34 cellular contexts compared by ENCODE assay signal in genomic region chr15:29074045-29074444, GRCh38.
DNase-seq lines count a peak whose midpoint lies in the region; ATAC-seq, FAIRE-seq and TF ChIP-seq lines count a peak whose summit lies in the region.
"Had no signal": no experiment of that assay in that cellular context is flagged by ENCODE, and none has a peak within 500 bp of the region (broad histone marks: within the 10 kb centered on the region; RNA-seq: fewer than 3 reads in every experiment).

No MANE protein-coding gene starts in this region.

- 28% methylated on average over 4 of the region's 4 CpGs for WGBS in HepG2 (ENCODE audit: low lambda C conversion rate)
- 83% methylated on average over 4 of the region's 4 CpGs for WGBS in testis, 2 donors

- FAIRE-seq in astrocyte (lab: Jason Lieb, UNC), result no peak
- no peak for FAIRE-seq in HepG2 (lab: Jason Lieb, UNC)
- FAIRE-seq: A204.1 had no signal

- H3K4me1 Mint-ChIP-seq in astrocyte (ENCODE audit: low read depth, unreplicated experiment), result peaks cover 7% of the 10 kb centered on the region
- H3K4me1 Mint-ChIP-seq: CD14-positive monocyte, memory B cell had no signal

- no peaks in the 10 kb centered on the region for H3K27me3 ChIP-seq in astrocyte (ENCODE audit: insufficient read depth, low read length)
- H3K27me3 ChIP-seq in HepG2 (ENCODE audit: control insufficient read depth in 1 of 2, insufficient read depth in 2 of 2, low read length in 2 of 2), result no peaks in the 10 kb centered on the region; a peak in 1 of 5 replicates
- no peaks in the 10 kb centered on the region for H3K27me3 ChIP-seq in testis
- H3K27me3 ChIP-seq: ascending aorta, SJSA1, upper lobe of left lung had no signal

- H3K36me3 ChIP-seq in astrocyte (ENCODE audit: insufficient read depth, low read length) (no peaks in the 10 kb centered on the region), HepG2 (replicated peaks in 1 of 2; ENCODE audit: control insufficient read depth in 1 of 2, insufficient read depth in 2 of 2, low read length in 2 of 2) (no peaks in the 10 kb centered on the region), testis (ENCODE audit: low read depth, missing control alignments) (no peaks in the 10 kb centered on the region)
- H3K36me3 ChIP-seq: ascending aorta, SJSA1, upper lobe of left lung, WERI-Rb-1 had no signal

- peaks cover 3% of the 10 kb centered on the region for H4K20me1 ChIP-seq in astrocyte (ENCODE audit: insufficient read depth, low read length)
- no peaks in the 10 kb centered on the region for H4K20me1 ChIP-seq in HepG2 (ENCODE audit: insufficient read depth, low read length)

- no peak for TF ChIP-seq CTCF in astrocyte (IDR thresholded peaks at IDR 0.05; ENCODE audit: insufficient read depth, low read depth, low read length)
- TF ChIP-seq CTCF in fibroblast of pulmonary artery (IDR thresholded peaks at IDR 0.05; ENCODE audit: low read length, missing control alignments), result no peak
- no peak for TF ChIP-seq CTCF in HepG2 (CRISPR knock-in tag; IDR thresholded peaks at IDR 0.05)
- no peak for TF ChIP-seq CTCF in testis (IDR thresholded peaks at IDR 0.05)

- ATAC-seq in HepG2, result no peak
- ATAC-seq: HCT116 had no signal

- H3K4me2 ChIP-seq in astrocyte (ENCODE audit: low read length) (no peak overlapping the region), HepG2 (ENCODE audit: low read depth, low read length) (no peak overlapping the region)

- H3K27ac ChIP-seq in astrocyte (ENCODE audit: low read depth, low read length) (no peak overlapping the region), HepG2 (ENCODE audit: extremely low read length, insufficient read depth, low read length) (no peak overlapping the region), testis (no peak overlapping the region)
- H3K27ac ChIP-seq: ascending aorta, SJSA1, upper lobe of left lung, WERI-Rb-1 had no signal

- in situ Hi-C loops in HepG2 (cut with HindIII; ENCODE audit: extremely low pct_ligation_motif_present, low pct_unique_long_range_greater_than_20kb), result no loop called here

- CTCF ChIA-PET in HepG2 (lab: Yijun Ruan, JAX; ENCODE audit: low intra/inter-chr PET ratio, low total read pairs), result no interaction called here

- H3K79me2 ChIP-seq in astrocyte (ENCODE audit: insufficient read depth, low read length) (no peaks in the 10 kb centered on the region), HepG2 (ENCODE audit: insufficient read depth, low read length) (no peaks in the 10 kb centered on the region)

- H3K27ac Mint-ChIP-seq in astrocyte (ENCODE audit: unreplicated experiment), result no peak overlapping the region
- H3K27ac Mint-ChIP-seq: activated naive CD8-positive, alpha-beta T cell treated with anti-CD3 and anti-CD28 coated beads, Interleukin-2, amount 10 ng/mL, durations not matched to agents 7 days and 5 days; activated T-cell treated with anti-CD3 and anti-CD28 coated beads, Interleukin-2, amount 50 U/mL, for 24 hours; CD14-positive monocyte; endodermal cell; memory B cell; nephron progenitor cell had no signal

- H3K9ac ChIP-seq in astrocyte (ENCODE audit: low read length), result no peak overlapping the region
- no peak overlapping the region for H3K9ac ChIP-seq in HepG2 (ENCODE audit: insufficient read depth, low read depth, low read length)

- H3K9me3 Mint-ChIP-seq in astrocyte (ENCODE audit: unreplicated experiment), result peaks cover 5% of the 10 kb centered on the region
- H3K9me3 Mint-ChIP-seq: immature natural killer cell had no signal

- no peak for TF ChIP-seq RAD21 in HepG2 (CRISPR knock-in tag; IDR thresholded peaks at IDR 0.05)

- H3K4me3 ChIP-seq in astrocyte (ENCODE audit: insufficient read depth, low read depth, low read length), result no peak overlapping the region
- H3K4me3 ChIP-seq in fibroblast of pulmonary artery (replicated peaks; ENCODE audit: low read depth, low read length), result no peak overlapping the region
- H3K4me3 ChIP-seq in HepG2 (replicated peaks in 1 of 3; ENCODE audit: insufficient read depth in 1 of 3, low read depth in 2 of 3, low read length in 3 of 3), result no peak overlapping the region
- H3K4me3 ChIP-seq in testis, result no peak overlapping the region
- H3K4me3 ChIP-seq: ascending aorta, SJSA1, upper lobe of left lung had no signal

- peaks cover 4% of the 10 kb centered on the region for H3K36me3 Mint-ChIP-seq in astrocyte (ENCODE audit: low read depth, unreplicated experiment)
- H3K36me3 Mint-ChIP-seq: CD14-positive monocyte, memory B cell had no signal

- POLR2A ChIA-PET in HepG2 (lab: Yijun Ruan, JAX), result no interaction called here

- H3K4me3 Mint-ChIP-seq in astrocyte (ENCODE audit: unreplicated experiment), result no peak overlapping the region
- H3K4me3 Mint-ChIP-seq: activated naive CD8-positive, alpha-beta T cell treated with anti-CD3 and anti-CD28 coated beads, Interleukin-2, amount 10 ng/mL, durations not matched to agents 7 days and 5 days; activated T-cell treated with anti-CD3 and anti-CD28 coated beads, Interleukin-2, amount 50 U/mL, for 24 hours; CD14-positive monocyte; endodermal cell; immature natural killer cell; memory B cell; nephron progenitor cell had no signal

- H2AFZ ChIP-seq in astrocyte (ENCODE audit: low read depth, low read length), result no peak overlapping the region
- no peak overlapping the region for H2AFZ ChIP-seq in HepG2 (ENCODE audit: low read length)

- TF ChIP-seq EP300 in HepG2 (IDR thresholded peaks at IDR 0.05; ENCODE audit: low read depth in 2 of 2, low read length in 2 of 2), result no peak
- no peak for TF ChIP-seq EP300 in HepG2 (CRISPR knock-in tag; IDR thresholded peaks at IDR 0.05; ENCODE audit: borderline replicate concordance)

- TF ChIP-seq POLR2A in HepG2 (IDR thresholded peaks at IDR 0.05; ENCODE audit: insufficient read depth in 1 of 2, low read depth in 2 of 2, low read length in 2 of 2), result no peak
- no peak for TF ChIP-seq POLR2A in testis (IDR thresholded peaks at IDR 0.05)

- H3K4me1 ChIP-seq in astrocyte (ENCODE audit: insufficient read depth, low read length), result no peaks in the 10 kb centered on the region
- H3K4me1 ChIP-seq in HepG2 (ENCODE audit: insufficient read depth, low read length), result no peaks in the 10 kb centered on the region
- H3K4me1 ChIP-seq in testis, result no peaks in the 10 kb centered on the region
- H3K4me1 ChIP-seq: ascending aorta, upper lobe of left lung had no signal

- DNase-seq in NCI-H748 (lab: John Stamatoyannopoulos, UW; ENCODE audit: unreplicated experiment) (peak; percentile 47), NCI-H748 treated with DMSO at 0.1 percent for 48 hours (lab: John Stamatoyannopoulos, UW) (no peak), astrocyte (ENCODE audit: low read depth) (peak; percentile 19), fibroblast of pulmonary artery (ENCODE audit: low read depth) (peak; percentile 42), NCI-H1417 treated with DMSO at 0.1 percent for 48 hours (lab: John Stamatoyannopoulos, UW) (no peak), HepG2 (ENCODE audit: low spot score) (no peak), testis (no peak)
- no peak for DNase-seq in activated CD8-positive, alpha-beta memory T cell treated with anti-CD3 and anti-CD28 coated beads, Interleukin-2, amount 50 U/mL, for 4 hours
- DNase-seq: activated CD4-positive, alpha-beta T cell treated with anti-CD3 and anti-CD28 coated beads for 4 hours; activated effector memory CD4-positive, alpha-beta T cell treated with anti-CD3 and anti-CD28 coated beads, Interleukin-2, amount 50 U/mL, for 16 hours; activated naive CD8-positive, alpha-beta T cell treated with anti-CD3 and anti-CD28 coated beads, Interleukin-2, amount 10 ng/mL, durations not matched to agents 7 days and 5 days; activated T-cell treated with anti-CD3 and anti-CD28 coated beads, Interleukin-2, amount 50 U/mL, for 24 hours; Calu3; central memory CD4-positive, alpha-beta T cell; cortex of kidney; DND-41; endodermal cell; GF-D8; immature natural killer cell; NCI-H1092; NCI-H226; NCI-H82; nephron progenitor cell; stimulated activated CD4-positive, alpha-beta T cell treated with anti-CD3 and anti-CD28 coated beads, Interleukin-15, amount 100 ng/mL, for 24 hours; stimulated activated CD4-positive, alpha-beta T cell treated with anti-CD3 and anti-CD28 coated beads, Interleukin-4, amount 100 ng/mL, for 4 hours; T1000; upper lobe of left lung; WERI-Rb-1 had no signal

- no peaks in the 10 kb centered on the region for H3K9me3 ChIP-seq in astrocyte (ENCODE audit: insufficient read depth, low read depth, low read length)
- no peaks in the 10 kb centered on the region for H3K9me3 ChIP-seq in HepG2 (ENCODE audit: low read length)
- H3K9me3 ChIP-seq in testis, result no peaks in the 10 kb centered on the region
- H3K9me3 ChIP-seq: SJSA1, upper lobe of left lung had no signal

- intact Hi-C loops in HepG2 (cut with micrococcal nuclease; ENCODE audit: unreplicated experiment), result no loop called here
- intact Hi-C loops in testis (cut with DNase I; ENCODE audit: low total_unique reads), result no loop called here

- BruUV-seq in HepG2 (replicated peaks; lab: Mats Ljungman, UMichigan), result no TSS peak

- H3K27me3 Mint-ChIP-seq in astrocyte (ENCODE audit: low read depth, unreplicated experiment), result no peaks in the 10 kb centered on the region
- H3K27me3 Mint-ChIP-seq: activated naive CD8-positive, alpha-beta T cell treated with anti-CD3 and anti-CD28 coated beads, Interleukin-2, amount 10 ng/mL, durations not matched to agents 7 days and 5 days; activated T-cell treated with anti-CD3 and anti-CD28 coated beads, Interleukin-2, amount 50 U/mL, for 24 hours; memory B cell had no signal

TF ChIP-seq in HepG2, 621 proteins besides CTCF, POLR2A, EP300 and RAD21:
- TF ChIP-seq MTA3 (CRISPR knock-in tag; IDR thresholded peaks at IDR 0.05) (no peak), NR1H2 (CRISPR knock-in tag; IDR thresholded peaks at IDR 0.05; ENCODE audit: borderline replicate concordance, low read depth) (no peak), YEATS2 (CRISPR knock-in tag; IDR thresholded peaks at IDR 0.05; ENCODE audit: borderline replicate concordance) (no peak), ZNF30 (CRISPR knock-in tag; IDR thresholded peaks at IDR 0.05) (no peak), KLF9 (CRISPR knock-in tag; IDR thresholded peaks at IDR 0.05; ENCODE audit: low read depth) (no peak)
- TF ChIP-seq, protein P1, sequence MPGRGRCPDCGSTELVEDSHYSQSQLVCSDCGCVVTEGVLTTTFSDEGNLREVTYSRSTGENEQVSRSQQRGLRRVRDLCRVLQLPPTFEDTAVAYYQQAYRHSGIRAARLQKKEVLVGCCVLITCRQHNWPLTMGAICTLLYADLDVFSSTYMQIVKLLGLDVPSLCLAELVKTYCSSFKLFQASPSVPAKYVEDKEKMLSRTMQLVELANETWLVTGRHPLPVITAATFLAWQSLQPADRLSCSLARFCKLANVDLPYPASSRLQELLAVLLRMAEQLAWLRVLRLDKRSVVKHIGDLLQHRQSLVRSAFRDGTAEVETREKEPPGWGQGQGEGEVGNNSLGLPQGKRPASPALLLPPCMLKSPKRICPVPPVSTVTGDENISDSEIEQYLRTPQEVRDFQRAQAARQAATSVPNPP (CRISPR knock-in tag; IDR thresholded peaks at IDR 0.05), result no peak

Comparison
In these comparisons a context has a peak if more than half of its experiments do, and no peak if none do; other contexts are left out.
1. DNase-seq: peak in NCI-H748 (single experiment), astrocyte (single experiment) and fibroblast of pulmonary artery (single experiment); none in NCI-H748 treated with DMSO at 0.1 percent for 48 hours (single experiment), NCI-H1417 treated with DMSO at 0.1 percent for 48 hours (single experiment), activated CD8-positive, alpha-beta memory T cell treated with anti-CD3 and anti-CD28 coated beads, Interleukin-2, amount 50 U/mL, for 4 hours (single experiment), HepG2 (single experiment) and testis (single experiment).